ENCODE assay signal across 14 cellular contexts in the genomic region with DNA sequence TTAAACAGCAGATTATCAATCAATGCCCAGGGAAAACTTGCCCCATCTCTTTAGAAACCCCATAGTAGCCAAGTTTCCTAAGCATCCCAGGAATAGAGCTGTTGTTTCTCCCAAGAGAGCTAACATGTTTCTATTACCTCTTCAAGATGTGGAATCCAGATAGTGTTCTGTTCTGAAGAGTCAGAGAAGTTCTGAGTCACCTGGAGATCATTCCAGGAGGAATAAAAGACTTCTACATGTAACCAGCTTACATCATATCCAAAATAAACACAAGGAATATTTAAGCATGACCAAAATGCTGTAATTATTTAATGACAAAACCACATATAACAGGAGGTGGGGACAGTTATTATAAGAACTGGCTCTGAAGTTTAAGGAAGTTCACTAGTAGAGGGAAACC. TPM values are rescaled to one million over a fixed set of nuclear protein-coding genes. Genes with fewer than 3 reads are reported as not detected.
DNase-seq lines count a peak whose midpoint lies in the region; ATAC-seq, FAIRE-seq and TF ChIP-seq lines count a peak whose summit lies in the region.
"Had no signal": no experiment of that assay in that cellular context is flagged by ENCODE, and none has a peak within 500 bp of the region (broad histone marks: within the 10 kb centered on the region; RNA-seq: fewer than 3 reads in every experiment).

No MANE protein-coding gene starts in this region.

- DNase-seq in activated CD8-positive, alpha-beta memory T cell treated with anti-CD3 and anti-CD28 coated beads, Interleukin-2, amount 10 ng/mL, durations not matched to agents 7 days and 5 days: no peak
- no peak for DNase-seq in activated CD8-positive, alpha-beta memory T cell treated with anti-CD3 and anti-CD28 coated beads, Interleukin-2, amount 50 U/mL, for 4 hours
- DNase-seq in HT-29 (ENCODE audit: low spot score) (peak; percentile 3), astrocyte of the hippocampus (ENCODE audit: low read depth, low spot score) (peak; percentile 32), HepG2 (ENCODE audit: low spot score) (no peak), AML-193 (lab: John Stamatoyannopoulos, UW) (no peak), DMS 273 (lab: John Stamatoyannopoulos, UW; ENCODE audit: unreplicated experiment) (no peak)
- DNase-seq: DMS53, kidney, NCI-H1436 treated with DMSO at 0.1 percent for 48 hours, NCI-H526, Right ventricle myocardium superior had no signal

- no peak for FAIRE-seq in HepG2 (lab: Jason Lieb, UNC)
- FAIRE-seq: kidney had no signal

- intact Hi-C loops in HepG2 (cut with micrococcal nuclease; ENCODE audit: unreplicated experiment): no loop called here

- H3K4me3 Mint-ChIP-seq in activated CD8-positive, alpha-beta memory T cell treated with anti-CD3 and anti-CD28 coated beads, Interleukin-2, amount 10 ng/mL, durations not matched to agents 7 days and 5 days: peak overlapping the region; percentile 7

- no peaks in the 10 kb centered on the region for H4K20me1 ChIP-seq in HepG2 (ENCODE audit: insufficient read depth, low read length)

- H3K36me3 ChIP-seq in HepG2 (replicated peaks in 1 of 2; ENCODE audit: control insufficient read depth in 1 of 2, insufficient read depth in 2 of 2, low read length in 2 of 2): no peaks in the 10 kb centered on the region
- H3K36me3 ChIP-seq: prostate gland had no signal

- no peaks in the 10 kb centered on the region for H3K9me3 Mint-ChIP-seq in activated CD8-positive, alpha-beta memory T cell treated with anti-CD3 and anti-CD28 coated beads, Interleukin-2, amount 10 ng/mL, durations not matched to agents 7 days and 5 days (ENCODE audit: low read depth)

- no peak for ATAC-seq in activated CD8-positive, alpha-beta memory T cell treated with anti-CD3 and anti-CD28 coated beads, Interleukin-2, amount 10 ng/mL, durations not matched to agents 7 days and 5 days
- ATAC-seq in HepG2 (no peak), HG03521 (IDR thresholded peaks at IDR 0.05; ENCODE audit: unreplicated experiment) (no peak)

- no peaks in the 10 kb centered on the region for H3K36me3 Mint-ChIP-seq in activated CD8-positive, alpha-beta memory T cell treated with anti-CD3 and anti-CD28 coated beads, Interleukin-2, amount 10 ng/mL, durations not matched to agents 7 days and 5 days

- H3K4me3 ChIP-seq in HepG2 (replicated peaks in 1 of 3; ENCODE audit: insufficient read depth in 1 of 3, low read depth in 2 of 3, low read length in 3 of 3): no peak overlapping the region
- H3K4me3 ChIP-seq: prostate gland had no signal

- H3K79me2 ChIP-seq in HepG2 (ENCODE audit: insufficient read depth, low read length): no peaks in the 10 kb centered on the region

- no peak overlapping the region for H2AFZ ChIP-seq in HepG2 (ENCODE audit: low read length)

- no peaks in the 10 kb centered on the region for H3K9me3 ChIP-seq in HepG2 (ENCODE audit: low read length)
- H3K9me3 ChIP-seq: prostate gland had no signal

- in situ Hi-C loops in HepG2 (cut with HindIII; ENCODE audit: extremely low pct_ligation_motif_present, low pct_unique_long_range_greater_than_20kb): no loop called here

- POLR2A ChIA-PET in HepG2 (lab: Yijun Ruan, JAX): no interaction called here

- TF ChIP-seq POLR2A in HepG2 (IDR thresholded peaks at IDR 0.05; ENCODE audit: insufficient read depth in 1 of 2, low read depth in 2 of 2, low read length in 2 of 2): no peak

- H3K27me3 Mint-ChIP-seq in activated CD8-positive, alpha-beta memory T cell treated with anti-CD3 and anti-CD28 coated beads, Interleukin-2, amount 10 ng/mL, durations not matched to agents 7 days and 5 days: peaks cover 14% of the 10 kb centered on the region

- CTCF ChIA-PET in activated CD8-positive, alpha-beta memory T cell treated with anti-CD3 and anti-CD28 coated beads, Interleukin-2, amount 10 ng/mL, durations not matched to agents 7 days and 5 days (lab: Charles Lee): interaction anchor here (1.2 kb wide), 1 partner anchor 10 kb away, joined by 3 read pairs; no protein-coding TSS in a partner anchor
- CTCF ChIA-PET in HepG2 (lab: Yijun Ruan, JAX; ENCODE audit: low intra/inter-chr PET ratio, low total read pairs): no interaction called here

- H3K4me2 ChIP-seq in HepG2 (ENCODE audit: low read depth, low read length): 0 out of 2 replicates have a peak overlapping the region, but pooled peaks have one; percentile 29

- H3K27me3 ChIP-seq in HepG2 (ENCODE audit: control insufficient read depth in 1 of 2, insufficient read depth in 2 of 2, low read length in 2 of 2): peaks cover 0 to 12% of the 10 kb centered on the region in 2 experiments; a peak in 3 of 5 replicates

- no peak overlapping the region for H3K27ac ChIP-seq in HepG2 (ENCODE audit: extremely low read length, insufficient read depth, low read length)
- H3K27ac ChIP-seq: prostate gland had no signal

- H3K27ac Mint-ChIP-seq in activated CD8-positive, alpha-beta memory T cell treated with anti-CD3 and anti-CD28 coated beads, Interleukin-2, amount 10 ng/mL, durations not matched to agents 7 days and 5 days: no peak overlapping the region

- no peak for TF ChIP-seq RAD21 in HepG2 (CRISPR knock-in tag; IDR thresholded peaks at IDR 0.05)

- no peak overlapping the region for H3K9ac ChIP-seq in HepG2 (ENCODE audit: insufficient read depth, low read depth, low read length)

- no peak for TF ChIP-seq EP300 in HepG2 (IDR thresholded peaks at IDR 0.05; ENCODE audit: low read depth in 2 of 2, low read length in 2 of 2)
- TF ChIP-seq EP300 in HepG2 (CRISPR knock-in tag; IDR thresholded peaks at IDR 0.05; ENCODE audit: borderline replicate concordance): no peak

- H3K4me1 Mint-ChIP-seq in activated CD8-positive, alpha-beta memory T cell treated with anti-CD3 and anti-CD28 coated beads, Interleukin-2, amount 10 ng/mL, durations not matched to agents 7 days and 5 days: peaks cover 13% of the 10 kb centered on the region

- no peak for TF ChIP-seq CTCF in HepG2 (CRISPR knock-in tag; IDR thresholded peaks at IDR 0.05)

- BruUV-seq in HepG2 (replicated peaks; lab: Mats Ljungman, UMichigan): no TSS peak

- H3K4me1 ChIP-seq in HepG2 (ENCODE audit: insufficient read depth, low read length): no peaks in the 10 kb centered on the region
- H3K4me1 ChIP-seq: prostate gland had no signal

TF ChIP-seq in HepG2, 621 proteins besides CTCF, POLR2A, EP300 and RAD21:
- TF ChIP-seq, protein P1, sequence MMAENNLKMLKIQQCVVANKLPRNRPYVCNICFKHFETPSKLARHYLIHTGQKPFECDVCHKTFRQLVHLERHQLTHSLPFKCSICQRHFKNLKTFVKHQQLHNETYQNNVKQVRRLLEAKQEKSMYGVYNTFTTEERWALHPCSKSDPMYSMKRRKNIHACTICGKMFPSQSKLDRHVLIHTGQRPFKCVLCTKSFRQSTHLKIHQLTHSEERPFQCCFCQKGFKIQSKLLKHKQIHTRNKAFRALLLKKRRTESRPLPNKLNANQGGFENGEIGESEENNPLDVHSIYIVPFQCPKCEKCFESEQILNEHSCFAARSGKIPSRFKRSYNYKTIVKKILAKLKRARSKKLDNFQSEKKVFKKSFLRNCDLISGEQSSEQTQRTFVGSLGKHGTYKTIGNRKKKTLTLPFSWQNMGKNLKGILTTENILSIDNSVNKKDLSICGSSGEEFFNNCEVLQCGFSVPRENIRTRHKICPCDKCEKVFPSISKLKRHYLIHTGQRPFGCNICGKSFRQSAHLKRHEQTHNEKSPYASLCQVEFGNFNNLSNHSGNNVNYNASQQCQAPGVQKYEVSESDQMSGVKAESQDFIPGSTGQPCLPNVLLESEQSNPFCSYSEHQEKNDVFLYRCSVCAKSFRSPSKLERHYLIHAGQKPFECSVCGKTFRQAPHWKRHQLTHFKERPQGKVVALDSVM (CRISPR knock-in tag; IDR thresholded peaks at IDR 0.05): 0 out of 2 replicates have a peak, but pooled peaks have one; percentile 2
- TF ChIP-seq ZNF713 (CRISPR knock-in tag; IDR thresholded peaks at IDR 0.05): no peak
TF ChIP-seq in HepG2: peak in this region for 1.

RNA-seq across cellular contexts. Expression of a gene that starts 51.0 kb away (rescaled TPM):
- total RNA-seq in activated CD8-positive, alpha-beta memory T cell treated with anti-CD3 and anti-CD28 coated beads, Interleukin-2, amount 10 ng/mL, durations not matched to agents 7 days and 5 days: 10 to 100 TPM; 45.3 to 64.4 TPM
- 53.6 and 57.0 TPM in 2 replicates for total RNA-seq in HT-29 (2014; rRNA removed; shearing (Covaris generic))
- total RNA-seq in HepG2 (2016; rRNA removed; fragmentation: Illumina TruSeq; extraction: Trizol): 97.3 and 103 TPM in 2 replicates
- total RNA-seq in HepG2 (2016; cell fraction: cytosol; rRNA removed; fragmentation: Illumina TruSeq; extraction: Trizol; ENCODE audit: low read depth): 22.0 and 22.8 TPM in 2 replicates
- total RNA-seq in HepG2 (2016; cell fraction: insoluble cytoplasmic fraction; rRNA removed; fragmentation: Illumina TruSeq; extraction: Trizol): 82.8 and 104 TPM in 2 replicates
- total RNA-seq in HepG2 (2016; cell fraction: membrane; rRNA removed; fragmentation: Illumina TruSeq; extraction: Trizol): 51.0 and 56.4 TPM in 2 replicates
- 78.9 and 79.4 TPM in 2 replicates for total RNA-seq in HepG2 (2016; cell fraction: nucleus; rRNA removed; fragmentation: Illumina TruSeq; extraction: Trizol)
- 190 and 239 TPM in 2 replicates for polyA plus RNA-seq in HepG2 (2011; rRNA removed)
- polyA plus RNA-seq in HepG2 (2011; cell fraction: cytosol; rRNA removed): 210 and 213 TPM in 2 replicates
- polyA plus RNA-seq in HepG2 (2011; cell fraction: nucleus; rRNA removed): 82.9 and 100 TPM in 2 replicates
- polyA plus RNA-seq in HepG2 (2012): 89.3 and 114 TPM in 2 replicates
- polyA plus RNA-seq in HepG2 (2016; cell fraction: cytosol; fragmentation: Illumina TruSeq; extraction: Trizol; ENCODE audit: low read depth): 27.3 and 29.3 TPM in 2 replicates
- polyA plus RNA-seq in HepG2 (2016; cell fraction: insoluble cytoplasmic fraction; fragmentation: Illumina TruSeq; extraction: Trizol; ENCODE audit: low read depth): 157 and 193 TPM in 2 replicates
- polyA plus RNA-seq in HepG2 (2016; cell fraction: membrane; fragmentation: Illumina TruSeq; extraction: Trizol; ENCODE audit: low read depth): 52.8 and 61.7 TPM in 2 replicates
- 107 and 115 TPM in 2 replicates for polyA plus RNA-seq in HepG2 (2016; cell fraction: nucleus; fragmentation: Illumina TruSeq; extraction: Trizol; ENCODE audit: insufficient read depth, low read depth)
- 108 and 236 TPM in 2 replicates for polyA minus RNA-seq in HepG2 (2011; rRNA and poly(A)+ RNA removed; ENCODE audit: low replicate concordance)
- polyA minus RNA-seq in HepG2 (2011; cell fraction: cytosol; rRNA and poly(A)+ RNA removed): 74.6 and 85.1 TPM in 2 replicates
- 157 and 204 TPM in 2 replicates for polyA minus RNA-seq in HepG2 (2011; cell fraction: nucleus; rRNA and poly(A)+ RNA removed)

Comparison
In these comparisons a context has a peak if more than half of its experiments do, and no peak if none do; other contexts are left out.
1. DNase-seq: peak in HT-29 (single experiment) and astrocyte of the hippocampus (single experiment); none in activated CD8-positive, alpha-beta memory T cell treated with anti-CD3 and anti-CD28 coated beads, Interleukin-2, amount 10 ng/mL, durations not matched to agents 7 days and 5 days (single experiment), activated CD8-positive, alpha-beta memory T cell treated with anti-CD3 and anti-CD28 coated beads, Interleukin-2, amount 50 U/mL, for 4 hours (single experiment), HepG2 (single experiment), AML-193 (0 of 2) and DMS 273 (single experiment).